ENCODE assay signal across 10 cellular contexts in the genomic region with DNA sequence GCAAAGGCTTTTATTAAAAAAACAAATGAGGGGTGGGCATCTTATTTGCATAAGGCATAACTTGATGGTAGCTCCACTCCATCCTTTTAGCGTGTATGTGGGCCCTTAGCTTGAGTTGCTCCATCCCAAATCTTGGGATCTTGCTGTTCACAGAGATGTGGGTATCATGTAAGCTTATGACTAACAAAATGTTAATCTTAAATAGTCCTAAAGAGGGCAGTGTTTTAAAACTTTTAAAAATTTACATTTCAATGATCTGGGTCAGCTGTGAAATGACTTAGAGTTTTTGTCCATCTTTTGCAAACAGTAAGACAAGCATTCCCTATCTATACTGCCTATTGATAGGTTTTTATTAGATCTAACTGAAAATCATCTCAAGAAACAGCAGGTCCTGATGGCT.
DNase-seq lines count a peak whose midpoint lies in the region; ATAC-seq and TF ChIP-seq lines count a peak whose summit lies in the region.
"Had no signal": no experiment of that assay in that cellular context is flagged by ENCODE, and none has a peak within 500 bp of the region (broad histone marks: within the 10 kb centered on the region; RNA-seq: fewer than 3 reads in every experiment).

No MANE protein-coding gene starts in this region.

- no peak for ATAC-seq in HG02763 (IDR thresholded peaks at IDR 0.05; ENCODE audit: unreplicated experiment)
- no peak for ATAC-seq in HG03460 (IDR thresholded peaks at IDR 0.05; ENCODE audit: unreplicated experiment)
- ATAC-seq: stimulated activated memory B cell treated with anti-CD40 and anti-IgM and Interleukin-4, amounts not matched to agents 10 μg/mL and 1 μg/mL and 100 μg/mL, for 72 hours had no signal

- no peaks in the 10 kb centered on the region for H3K4me1 Mint-ChIP-seq in osteocyte (ENCODE audit: unreplicated experiment)
- H3K4me1 Mint-ChIP-seq: stimulated activated memory B cell treated with anti-CD40 and anti-IgM and Interleukin-4, amounts not matched to agents 10 μg/mL and 1 μg/mL and 100 μg/mL, for 72 hours had no signal

- TF ChIP-seq POLR2A in erythroblast (IDR thresholded peaks at IDR 0.05; ENCODE audit: low read length): no peak

- no peaks in the 10 kb centered on the region for H3K36me3 Mint-ChIP-seq in osteocyte (ENCODE audit: unreplicated experiment)
- H3K36me3 Mint-ChIP-seq: stimulated activated memory B cell treated with anti-CD40 and anti-IgM and Interleukin-4, amounts not matched to agents 10 μg/mL and 1 μg/mL and 100 μg/mL, for 72 hours had no signal

- peak; percentile 1 for DNase-seq in NCI-H1436 (lab: John Stamatoyannopoulos, UW)
- no peak for DNase-seq in NCI-H1436 treated with DMSO at 0.1 percent for 48 hours (lab: John Stamatoyannopoulos, UW)
- peak; percentile 18 for DNase-seq in astrocyte of the spinal cord (ENCODE audit: low read depth, low spot score)
- DNase-seq in osteocyte (ENCODE audit: extremely low spot score, unreplicated experiment): no peak
- DNase-seq in erythroblast (lab: John Stamatoyannopoulos, UW): no peak

- no peak overlapping the region for H3K4me3 Mint-ChIP-seq in osteocyte (ENCODE audit: unreplicated experiment)
- H3K4me3 Mint-ChIP-seq: stimulated activated memory B cell treated with anti-CD40 and anti-IgM and Interleukin-4, amounts not matched to agents 10 μg/mL and 1 μg/mL and 100 μg/mL, for 72 hours had no signal

- peaks cover 26% of the 10 kb centered on the region for H3K27me3 Mint-ChIP-seq in osteocyte (ENCODE audit: unreplicated experiment)
- H3K27me3 Mint-ChIP-seq: stimulated activated memory B cell treated with anti-CD40 and anti-IgM and Interleukin-4, amounts not matched to agents 10 μg/mL and 1 μg/mL and 100 μg/mL, for 72 hours had no signal

- no peak overlapping the region for H3K4me3 ChIP-seq in astrocyte of the spinal cord (ENCODE audit: low read depth, low read length)
- H3K4me3 ChIP-seq: BLaER1 had no signal

- H3K9me3 Mint-ChIP-seq in osteocyte (ENCODE audit: unreplicated experiment): peaks cover under 1% of the 10 kb centered on the region
- H3K9me3 Mint-ChIP-seq: stimulated activated memory B cell treated with anti-CD40 and anti-IgM and Interleukin-4, amounts not matched to agents 10 μg/mL and 1 μg/mL and 100 μg/mL, for 72 hours had no signal

- H3K27ac Mint-ChIP-seq in osteocyte (ENCODE audit: unreplicated experiment): no peak overlapping the region
- H3K27ac Mint-ChIP-seq: stimulated activated memory B cell treated with anti-CD40 and anti-IgM and Interleukin-4, amounts not matched to agents 10 μg/mL and 1 μg/mL and 100 μg/mL, for 72 hours had no signal

- in situ Hi-C loops in astrocyte of the spinal cord (cut with HindIII; ENCODE audit: low sequenced_read_pairs): no loop called here

- TF ChIP-seq CTCF in LNCAP (IDR thresholded peaks at IDR 0.05): peak; percentile 36
- no peak for TF ChIP-seq CTCF in astrocyte of the spinal cord (IDR thresholded peaks at IDR 0.05; ENCODE audit: low read depth, low read length)
- peak; percentile 50 for TF ChIP-seq CTCF in osteocyte (IDR thresholded peaks at IDR 0.05)

Comparison
In these comparisons a context has a peak if more than half of its experiments do, and no peak if none do; other contexts are left out.
1. DNase-seq: peak in NCI-H1436 (single experiment) and astrocyte of the spinal cord (single experiment); none in NCI-H1436 treated with DMSO at 0.1 percent for 48 hours (single experiment), osteocyte (single experiment) and erythroblast (0 of 2).